Comparison of ENCODE assay signal across 24 cellular contexts in genomic region chr10:36730316-36730715, GRCh38.
DNase-seq lines count a peak whose midpoint lies in the region; ATAC-seq and TF ChIP-seq lines count a peak whose summit lies in the region.
"Had no signal": no experiment of that assay in that cellular context is flagged by ENCODE, and none has a peak within 500 bp of the region (broad histone marks: within the 10 kb centered on the region; RNA-seq: fewer than 3 reads in every experiment).

No MANE protein-coding gene starts in this region.

- no peaks in the 10 kb centered on the region for H3K27me3 ChIP-seq in PC-3 (ENCODE audit: low read length)
- H3K27me3 ChIP-seq in osteoblast (ENCODE audit: insufficient read depth, low read length) = no peaks in the 10 kb centered on the region
- H3K27me3 ChIP-seq in colonic mucosa = no peaks in the 10 kb centered on the region
- no peaks in the 10 kb centered on the region for H3K27me3 ChIP-seq in left ventricle myocardium inferior (ENCODE audit: low read depth)

- H3F3A ChIP-seq in PC-3 (ENCODE audit: low read length, unreplicated experiment) = peaks cover 12% of the 10 kb centered on the region

- no peak overlapping the region for H3K27ac ChIP-seq in PC-3 (ENCODE audit: low read length)
- H3K27ac ChIP-seq in osteoblast (ENCODE audit: low read depth, low read length) = no peak overlapping the region
- H3K27ac ChIP-seq in colonic mucosa = no peak overlapping the region
- no peak overlapping the region for H3K27ac ChIP-seq in left ventricle myocardium inferior (replicated peaks)
- H3K27ac ChIP-seq: SK-N-MC had no signal

- DNase-seq in ELR (ENCODE audit: low read depth) (peak; percentile 32), PC-3 (peak; percentile 72), fibroblast of peridontal ligament (ENCODE audit: extremely low read depth) (peak; percentile 4), osteoblast (ENCODE audit: insufficient read length, low spot score, missing footprints) (peak; percentile 84), colonic mucosa (no peak), LoVo (ENCODE audit: low spot score) (no peak), left ventricle myocardium inferior (no peak)
- no peak for DNase-seq in activated naive CD4-positive, alpha-beta T cell treated with anti-CD3 and anti-CD28 coated beads, Interleukin-2, amount 50 U/mL, for 16 hours
- DNase-seq: Calu3, DND-41, GOT3, KG1, NCI-H1092, NCI-H1436, NCI-H187, NCI-H2081 treated with DMSO at 0.1 percent for 48 hours, NCI-H2171, NCI-H226, NCI-H510A, NCI-H69, SIG-M5 had no signal

- H3K4me2 ChIP-seq in PC-3 (ENCODE audit: low read length) (no peak overlapping the region), osteoblast (ENCODE audit: insufficient read depth, low read length) (no peak overlapping the region)

- H3K79me2 ChIP-seq in PC-3 (ENCODE audit: low read length) (no peaks in the 10 kb centered on the region), osteoblast (ENCODE audit: insufficient read depth, low read length) (no peaks in the 10 kb centered on the region)

- ATAC-seq in PC-3 = no peak
- ATAC-seq: Panc1 had no signal

- H3K9ac ChIP-seq in PC-3 (ENCODE audit: low read length) = no peak overlapping the region
- no peak overlapping the region for H3K9ac ChIP-seq in colonic mucosa (ENCODE audit: low read depth in 2 of 2, low read length in 2 of 2)

- POLR2A ChIA-PET in PC-3 (lab: Charles Lee; ENCODE audit: unreplicated experiment) = no interaction called here

- intact Hi-C loops in PC-3 (cut with micrococcal nuclease) (no loop called here), colonic mucosa (cut with DNase I) (no loop called here), left ventricle myocardium inferior (cut with micrococcal nuclease) (no loop called here)

- no TSS peak for BruUV-seq in PC-3 (replicated peaks; lab: Mats Ljungman, UMichigan)

- H3K9me3 ChIP-seq in PC-3 (ENCODE audit: low read length) (no peaks in the 10 kb centered on the region), osteoblast (ENCODE audit: low read depth, low read length) (no peaks in the 10 kb centered on the region), colonic mucosa (no peaks in the 10 kb centered on the region), left ventricle myocardium inferior (replicated peaks) (no peaks in the 10 kb centered on the region)
- H3K9me3 ChIP-seq: HAP-1 had no signal

- H3K36me3 ChIP-seq in PC-3 (ENCODE audit: low read depth, low read length) = no peaks in the 10 kb centered on the region
- no peaks in the 10 kb centered on the region for H3K36me3 ChIP-seq in osteoblast (ENCODE audit: insufficient read depth, low read length)
- H3K36me3 ChIP-seq in colonic mucosa = no peaks in the 10 kb centered on the region
- no peaks in the 10 kb centered on the region for H3K36me3 ChIP-seq in left ventricle myocardium inferior
- H3K36me3 ChIP-seq: HAP-1 had no signal

- H4K20me1 ChIP-seq in PC-3 (ENCODE audit: low read length) = no peaks in the 10 kb centered on the region
- H4K20me1 ChIP-seq in osteoblast (ENCODE audit: insufficient read depth, low read length) = no peaks in the 10 kb centered on the region

- H3K9me2 ChIP-seq in PC-3 (replicated peaks; ENCODE audit: low read length) = no peaks in the 10 kb centered on the region

- TF ChIP-seq CTCF in PC-3 (conservative IDR thresholded peaks at IDR 0.05; ENCODE audit: low read depth, low read length) = no peak
- no peak for TF ChIP-seq CTCF in osteoblast (IDR thresholded peaks at IDR 0.05; ENCODE audit: extremely low read depth, low read depth, low read length)
- no peak for TF ChIP-seq CTCF in colonic mucosa (IDR thresholded peaks at IDR 0.05)
- TF ChIP-seq CTCF in left ventricle myocardium inferior (IDR thresholded peaks at IDR 0.05; ENCODE audit: borderline replicate concordance) = no peak

- CTCF ChIA-PET in PC-3 (lab: Charles Lee) = no interaction called here

- no peak overlapping the region for H3K4me3 ChIP-seq in PC-3 (ENCODE audit: low read length)
- no peak overlapping the region for H3K4me3 ChIP-seq in osteoblast (ENCODE audit: insufficient read depth, low read length)
- no peak overlapping the region for H3K4me3 ChIP-seq in colonic mucosa
- no peak overlapping the region for H3K4me3 ChIP-seq in left ventricle myocardium inferior
- H3K4me3 ChIP-seq: HAP-1, SK-N-MC had no signal

- H3K4me1 ChIP-seq in PC-3 (ENCODE audit: insufficient read depth, low read length) (peaks cover 28% of the 10 kb centered on the region), osteoblast (ENCODE audit: insufficient read depth, low read length) (peaks cover 16% of the 10 kb centered on the region), colonic mucosa (no peaks in the 10 kb centered on the region), left ventricle myocardium inferior (peaks cover 5% of the 10 kb centered on the region)
- H3K4me1 ChIP-seq: HAP-1 had no signal

- no peak overlapping the region for H2AFZ ChIP-seq in PC-3 (ENCODE audit: low read length)
- no peak overlapping the region for H2AFZ ChIP-seq in osteoblast (ENCODE audit: low read length)

Comparison
In these comparisons a context has a peak if more than half of its experiments do, and no peak if none do; other contexts are left out.
1. DNase-seq: peak in ELR (single experiment), PC-3 (single experiment), fibroblast of peridontal ligament (single experiment) and osteoblast (single experiment); none in colonic mucosa (single experiment), LoVo (single experiment), activated naive CD4-positive, alpha-beta T cell treated with anti-CD3 and anti-CD28 coated beads, Interleukin-2, amount 50 U/mL, for 16 hours (single experiment) and left ventricle myocardium inferior (single experiment).